ENCODE assay signal across 20 cellular contexts in the genomic region with DNA sequence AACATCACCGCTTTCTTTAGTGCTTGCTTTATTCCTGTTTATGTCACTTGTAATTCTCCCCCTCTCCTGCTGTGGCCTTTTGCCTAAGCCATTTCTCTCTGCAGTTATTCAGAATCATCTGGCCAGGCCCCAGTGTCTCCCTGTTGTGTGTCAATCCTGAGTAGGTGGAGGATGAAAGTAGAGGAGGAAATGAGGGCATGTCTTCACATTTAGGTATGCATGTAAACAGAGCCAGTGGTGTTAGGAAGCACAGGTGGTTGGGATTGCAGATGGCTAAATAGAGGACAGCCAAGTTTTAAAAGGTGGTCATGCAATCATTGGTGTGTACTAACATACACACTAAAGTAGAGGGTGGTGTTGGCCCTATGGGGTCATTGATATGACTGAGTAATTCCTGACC. TPM values are rescaled to one million over a fixed set of nuclear protein-coding genes. Genes with fewer than 3 reads are reported as not detected.
DNase-seq lines count a peak whose midpoint lies in the region; ATAC-seq and TF ChIP-seq lines count a peak whose summit lies in the region.
"Had no signal": no experiment of that assay in that cellular context is flagged by ENCODE, and none has a peak within 500 bp of the region (broad histone marks: within the 10 kb centered on the region; RNA-seq: fewer than 3 reads in every experiment).

No MANE protein-coding gene starts in this region.

- H3K27me3 ChIP-seq in H7 (ENCODE audit: control insufficient read depth, insufficient read depth, low read length) (peaks cover 3% of the 10 kb centered on the region; the same call in 1 of the 2 replicates), RWPE2 (ENCODE audit: insufficient read depth, poor library complexity, severe bottlenecking) (no peaks in the 10 kb centered on the region), foreskin keratinocyte (peaks cover 14% of the 10 kb centered on the region)

- H3K9me3 Mint-ChIP-seq in stimulated activated effector memory CD8-positive, alpha-beta T cell treated with anti-CD3 and anti-CD28 coated beads, Interleukin-12 subunit alpha, Interleukin-12 subunit beta, amount 100 ng/mL, for 72 hours = no peaks in the 10 kb centered on the region
- H3K9me3 Mint-ChIP-seq: CD8-positive, alpha-beta T cell had no signal

- DNase-seq in H7 (peak; percentile 17), RWPE2 (ENCODE audit: low spot score) (no peak), foreskin keratinocyte (peak in 1 of 2 donors; percentile 16), GM20000 (ENCODE audit: low spot score) (no peak), activated T-cell treated with anti-CD3 and anti-CD28 coated beads for 4 hours (no peak)
- DNase-seq in stimulated activated effector memory CD8-positive, alpha-beta T cell treated with anti-CD3 and anti-CD28 coated beads, Interleukin-12 subunit alpha, Interleukin-12 subunit beta, amount 100 ng/mL, for 72 hours (ENCODE audit: low spot score in 2 of 2) = no peak
- DNase-seq: CD8-positive, alpha-beta T cell; EL; NCI-H1092 treated with DMSO at 0.1 percent for 48 hours; NCI-H146; NCI-H2029 treated with DMSO at 0.1 percent for 48 hours; NCI-H2171; NCI-H446 treated with DMSO at 0.1 percent for 48 hours; NCI-H774 had no signal

- H3K4me1 ChIP-seq in RWPE2 (ENCODE audit: insufficient read depth, poor library complexity, severe bottlenecking) (no peaks in the 10 kb centered on the region), foreskin keratinocyte (peaks cover 3% of the 10 kb centered on the region)

- H3K4me1 Mint-ChIP-seq in stimulated activated effector memory CD8-positive, alpha-beta T cell treated with anti-CD3 and anti-CD28 coated beads, Interleukin-12 subunit alpha, Interleukin-12 subunit beta, amount 100 ng/mL, for 72 hours = peaks cover 7% of the 10 kb centered on the region

- H3K4me3 ChIP-seq in H7 (ENCODE audit: insufficient read depth, low read depth, low read length) (no peak overlapping the region), RWPE2 (ENCODE audit: severe bottlenecking) (no peak overlapping the region)
- H3K4me3 ChIP-seq: BLaER1 treated with 17β-estradiol and CSF1 and Interleukin-3, amounts not matched to agents 10 nM and 100 nM; K562; SJSA1 had no signal

- no peaks in the 10 kb centered on the region for H3K36me3 Mint-ChIP-seq in stimulated activated effector memory CD8-positive, alpha-beta T cell treated with anti-CD3 and anti-CD28 coated beads, Interleukin-12 subunit alpha, Interleukin-12 subunit beta, amount 100 ng/mL, for 72 hours
- H3K36me3 Mint-ChIP-seq: CD8-positive, alpha-beta T cell had no signal

- H3K27ac Mint-ChIP-seq in stimulated activated effector memory CD8-positive, alpha-beta T cell treated with anti-CD3 and anti-CD28 coated beads, Interleukin-12 subunit alpha, Interleukin-12 subunit beta, amount 100 ng/mL, for 72 hours = no peak overlapping the region
- H3K27ac Mint-ChIP-seq: CD8-positive, alpha-beta T cell had no signal

- no peak overlapping the region for H3K27ac ChIP-seq in RWPE2 (ENCODE audit: poor library complexity, severe bottlenecking)
- H3K27ac ChIP-seq in foreskin keratinocyte = no peak overlapping the region
- H3K27ac ChIP-seq: BLaER1 treated with 17β-estradiol and CSF1 and Interleukin-3, amounts not matched to agents 10 nM and 100 nM; RWPE1; SJSA1 had no signal

- no peak overlapping the region for H3K4me3 Mint-ChIP-seq in stimulated activated effector memory CD8-positive, alpha-beta T cell treated with anti-CD3 and anti-CD28 coated beads, Interleukin-12 subunit alpha, Interleukin-12 subunit beta, amount 100 ng/mL, for 72 hours
- H3K4me3 Mint-ChIP-seq: CD8-positive, alpha-beta T cell had no signal

- H3K36me3 ChIP-seq in H7 (replicated peaks; ENCODE audit: control insufficient read depth, insufficient read depth, low read length) (no peaks in the 10 kb centered on the region), RWPE2 (ENCODE audit: low read depth) (no peaks in the 10 kb centered on the region)
- H3K36me3 ChIP-seq: BLaER1 treated with 17β-estradiol and CSF1 and Interleukin-3, amounts not matched to agents 10 nM and 100 nM; SJSA1 had no signal

- no peak for TF ChIP-seq CTCF in RWPE2 (IDR thresholded peaks at IDR 0.05; ENCODE audit: poor library complexity, severe bottlenecking)
- no peak for TF ChIP-seq CTCF in foreskin keratinocyte (conservative IDR thresholded peaks at IDR 0.05)
- TF ChIP-seq CTCF in GM20000 (IDR thresholded peaks at IDR 0.05; ENCODE audit: extremely low read depth, missing control alignments) = no peak

- H3K9me3 ChIP-seq in RWPE2 (ENCODE audit: severe bottlenecking) = no peaks in the 10 kb centered on the region
- H3K9me3 ChIP-seq: BLaER1 treated with 17β-estradiol and CSF1 and Interleukin-3, amounts not matched to agents 10 nM and 100 nM; SJSA1 had no signal

- ATAC-seq in RWPE2 (ENCODE audit: low read depth) (peak; percentile 29; the same call in 1 of the 3 replicates), foreskin keratinocyte (peak; percentile 23)
- ATAC-seq in stimulated activated effector memory CD8-positive, alpha-beta T cell treated with anti-CD3 and anti-CD28 coated beads, Interleukin-12 subunit alpha, Interleukin-12 subunit beta, amount 100 ng/mL, for 72 hours = peak; percentile 36
- ATAC-seq in activated CD4-positive, CD25-positive, alpha-beta regulatory T cell treated with anti-CD3 and anti-CD28 coated beads, Interleukin-2, amount 50 U/mL, for 24 hours = no peak
- ATAC-seq: CD8-positive, alpha-beta T cell; HCT116; K562 had no signal

RNA-seq across cellular contexts. Expression of gene PRSS35, which starts 5.2 kb away (rescaled TPM):
- 1.5 and 1.6 TPM in 2 replicates for total RNA-seq in H7 (2014; rRNA removed; shearing (Covaris generic))
- total RNA-seq in foreskin keratinocyte = not detected in 2 replicates
- not detected in 2 replicates for polyA plus RNA-seq in foreskin keratinocyte
- total RNA-seq: K562 had no signal
- polyA plus RNA-seq: K562 had no signal

Comparison
In these comparisons a context has a peak if more than half of its experiments do, and no peak if none do; other contexts are left out.
1. ATAC-seq: peak in RWPE2 (single experiment), foreskin keratinocyte (single experiment) and stimulated activated effector memory CD8-positive, alpha-beta T cell treated with anti-CD3 and anti-CD28 coated beads, Interleukin-12 subunit alpha, Interleukin-12 subunit beta, amount 100 ng/mL, for 72 hours (single experiment); none in activated CD4-positive, CD25-positive, alpha-beta regulatory T cell treated with anti-CD3 and anti-CD28 coated beads, Interleukin-2, amount 50 U/mL, for 24 hours (0 of 2).